In the genomic region with DNA sequence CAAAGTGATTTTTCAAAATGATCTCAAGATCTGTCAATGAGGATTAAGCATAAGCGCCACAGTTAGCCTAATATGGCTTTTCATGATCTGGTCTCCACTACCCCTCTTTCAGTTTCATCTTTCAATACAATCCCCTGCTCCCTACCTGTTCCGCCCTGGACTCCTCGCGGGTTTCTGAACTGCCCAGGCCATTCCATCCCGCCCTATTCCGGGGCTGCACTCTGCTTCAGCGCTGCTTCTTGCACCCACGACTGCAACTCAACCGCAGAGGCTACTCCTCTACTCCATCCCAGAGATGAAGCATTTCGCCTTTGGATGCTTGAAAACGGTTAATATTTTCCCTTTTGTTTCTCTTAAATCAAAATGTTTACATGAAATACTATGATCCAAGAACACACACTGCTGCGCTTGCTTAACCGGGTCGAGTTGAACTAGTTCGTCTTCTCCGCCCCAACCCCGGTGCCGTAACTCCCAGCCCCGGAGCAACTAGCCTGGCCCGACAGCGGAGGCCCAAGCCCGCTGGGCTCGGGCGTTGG, we compare ENCODE assay signal across 8 cellular contexts. TPM values are rescaled to one million over a fixed set of nuclear protein-coding genes. Genes with fewer than 3 reads are reported as not detected.
DNase-seq lines count a peak whose midpoint lies in the region; ATAC-seq, FAIRE-seq and TF ChIP-seq lines count a peak whose summit lies in the region.

No MANE protein-coding gene starts in this region.

- POLR2A ChIA-PET in A549 (lab: Yijun Ruan, JAX): no interaction called here

- H3K36me3 ChIP-seq in upper lobe of right lung: no peaks in the 10 kb centered on the region

- no peaks in the 10 kb centered on the region for H3K27me3 ChIP-seq in upper lobe of right lung

- peak overlapping the region; percentile 65 for H3K4me3 ChIP-seq in A549
- peak overlapping the region; percentile 91 for H3K4me3 ChIP-seq in choroid plexus epithelial cell (ENCODE audit: low read depth, low read length)
- H3K4me3 ChIP-seq in upper lobe of right lung: peak overlapping the region; percentile 70

- no peak for TF ChIP-seq RAD21 in A549 (conservative IDR thresholded peaks at IDR 0.05 in 1 of 2, IDR thresholded peaks at IDR 0.05 in 1 of 2)

- ATAC-seq in A549 (peak; percentile 27 to 59; a peak in 4 of 6 replicates), HG03025 (IDR thresholded peaks at IDR 0.05; ENCODE audit: low FRiP score, unreplicated experiment) (peak; percentile 31), upper lobe of right lung (peak; percentile 11), HG03196 (IDR thresholded peaks at IDR 0.05; ENCODE audit: unreplicated experiment) (no peak)

- H3K4me1 ChIP-seq in A549 (peaks cover 46% of the 10 kb centered on the region), upper lobe of right lung (peaks cover 36% of the 10 kb centered on the region)

- WGBS in A549 (ENCODE audit: missing lambda C conversion rate): 7% methylated on average over 23 of the region's 24 CpGs

- CTCF ChIA-PET in A549 (lab: Yijun Ruan, JAX): interaction anchor here (5.1 kb wide), 1 partner anchor 15 kb away, joined by 32 read pairs; no protein-coding TSS in a partner anchor

- H3K4me2 ChIP-seq in A549: peak overlapping the region; percentile 87

- TF ChIP-seq EP300 in A549 (IDR thresholded peaks at IDR 0.05): no peak

- FAIRE-seq in A549 (lab: Jason Lieb, UNC) (no peak), GM12891 (lab: Jason Lieb, UNC) (peak; percentile 5)

- H3K9me3 ChIP-seq in A549 (no peaks in the 10 kb centered on the region), upper lobe of right lung (no peaks in the 10 kb centered on the region)

- DNase-seq in A549 (ENCODE audit: low read depth in 1 of 2, low spot score in 1 of 2) (no peak), GM12891 (ENCODE audit: insufficient read length, low spot score) (no peak), NOMO-1 treated with dmso at 0.1 percent for 144 hours (lab: John Stamatoyannopoulos, UW; ENCODE audit: unreplicated experiment) (peak; percentile 41), choroid plexus epithelial cell (ENCODE audit: low read depth) (peak; percentile 44), lung microvascular endothelial cell (ENCODE audit: low read depth in 2 of 2) (peak; percentile 27 to 31), upper lobe of right lung (peak; percentile 67)

- peak overlapping the region; percentile 83 to 96 for H3K27ac ChIP-seq in A549
- H3K27ac ChIP-seq in upper lobe of right lung: peak overlapping the region; percentile 90

- intact Hi-C loops in upper lobe of right lung (cut with DNase I): no loop called here

- TF ChIP-seq CTCF in A549 (IDR thresholded peaks at IDR 0.05): no peak
- TF ChIP-seq CTCF in choroid plexus epithelial cell (conservative IDR thresholded peaks at IDR 0.05; ENCODE audit: low read depth, low read length): no peak
- TF ChIP-seq CTCF in upper lobe of right lung (IDR thresholded peaks at IDR 0.05): no peak

- no peak for TF ChIP-seq POLR2A in A549 (IDR thresholded peaks at IDR 0.05; ENCODE audit: low read length)
- no peak for TF ChIP-seq POLR2A in GM12891 (IDR thresholded peaks at IDR 0.05; ENCODE audit: low read depth, low read length)

TF ChIP-seq in A549, 52 proteins besides CTCF, POLR2A, EP300 and RAD21:
- TF ChIP-seq FOSL2 (IDR thresholded peaks at IDR 0.05): no peak
- no peak for TF ChIP-seq FOSL2 (CRISPR knock-in tag; IDR thresholded peaks at IDR 0.05)
- no peak for TF ChIP-seq BHLHE40 (IDR thresholded peaks at IDR 0.05; ENCODE audit: low read depth, low read length)
- TF ChIP-seq EHMT2 (IDR thresholded peaks at IDR 0.05; ENCODE audit: low read depth): no peak
- TF ChIP-seq RNF2 (IDR thresholded peaks at IDR 0.05; ENCODE audit: borderline replicate concordance, low read depth): 0 out of 2 replicates have a peak, but pooled peaks have one; percentile 26
- TF ChIP-seq RFX5 (IDR thresholded peaks at IDR 0.05): no peak

TF ChIP-seq in GM12891, 5 proteins besides CTCF, POLR2A, EP300 and RAD21:
- TF ChIP-seq SPI1 (IDR thresholded peaks at IDR 0.05; ENCODE audit: low read depth, low read length): peak; percentile 40; the same call in 1 of the 2 replicates
- no peak for TF ChIP-seq TAF1 (IDR thresholded peaks at IDR 0.05; ENCODE audit: low read depth, low read length)

RNA-seq across cellular contexts. Expression of a gene that starts 0.7 kb away (rescaled TPM):
- polyA plus RNA-seq in A549 (2011; rRNA removed) (12.2 and 17.8 TPM in 2 replicates), A549 (2017; fragmentation: RNase III; extraction: RNeasy Plus Mini Kit Qiagen cat#74134 plus additional on column Dnase treatment) (12.3 to 14.1 TPM (median 13.5 TPM) in 3 replicates)
- polyA plus RNA-seq in A549 (2012; cell fraction: cytosol; rRNA removed): 8.3 and 8.4 TPM in 2 replicates
- polyA plus RNA-seq in A549 (2012; cell fraction: nucleus; rRNA removed): 5.9 and 7.5 TPM in 2 replicates
- polyA minus RNA-seq in A549 (2011; rRNA and poly(A)+ RNA removed): 24.7 and 35.1 TPM in 2 replicates
- polyA plus RNA-seq in GM12891 (2012; ENCODE audit: low read depth, missing spikeins): 12.5 TPM
- total RNA-seq in lung microvascular endothelial cell (10.2 and 16.1 TPM in 2 replicates), upper lobe of right lung (30.0 TPM)

Comparison
In these comparisons a context has a peak if more than half of its experiments do, and no peak if none do; other contexts are left out.
1. DNase-seq: peak in NOMO-1 treated with dmso at 0.1 percent for 144 hours (single experiment), choroid plexus epithelial cell (single experiment), lung microvascular endothelial cell (2 of 2) and upper lobe of right lung (single experiment); none in A549 (0 of 2) and GM12891 (single experiment).
2. Peak in every context shown above with its lines, with median percentiles within 50 percentile points of each other: H3K4me3 ChIP-seq.